In genomic region chr10:28694530-28694929, GRCh38 we compare ENCODE assay signal across 25 cellular contexts.
"Had no signal": no experiment of that assay in that cellular context is flagged by ENCODE, and none has a peak within 500 bp of the region (broad histone marks: within the 10 kb centered on the region; RNA-seq: fewer than 3 reads in every experiment).

No MANE protein-coding gene starts in this region.

- H3K27ac ChIP-seq: colonic mucosa, coronary artery, dorsolateral prefrontal cortex, epithelial cell of prostate, esophagus muscularis mucosa, esophagus squamous epithelium, foreskin keratinocyte, gastrocnemius medialis, gastroesophageal sphincter, heart left ventricle, heart right ventricle had no signal

- H3K9me3 ChIP-seq: colonic mucosa, esophagus muscularis mucosa, esophagus squamous epithelium, gastrocnemius medialis, gastroesophageal sphincter, heart left ventricle, heart right ventricle had no signal

- ATAC-seq: effector memory CD8-positive, alpha-beta T cell; esophagus mucosa; foreskin keratinocyte; gastrocnemius medialis; gastroesophageal sphincter; heart left ventricle; heart right ventricle had no signal

- DNase-seq: colonic mucosa; cortex of kidney; dermis blood vessel endothelial cell; dorsolateral prefrontal cortex; effector CD4-positive, alpha-beta T cell; effector CD8-positive, alpha-beta T cell; effector memory CD4-positive, alpha-beta T cell; effector memory CD8-positive, alpha-beta T cell; endodermal cell; erythroblast; esophagus squamous epithelium; foreskin fibroblast; foreskin keratinocyte; foreskin melanocyte; gastrocnemius medialis; glutamatergic neuron; head of caudate nucleus; heart left ventricle; heart right ventricle had no signal

- H3K4me1 ChIP-seq: colonic mucosa, esophagus muscularis mucosa, esophagus squamous epithelium, foreskin keratinocyte, gastrocnemius medialis, gastroesophageal sphincter, heart left ventricle, heart right ventricle had no signal

- H3K4me3 Mint-ChIP-seq: dendritic cell treated with granulocyte-macrophage colony-stimulating factor and Interleukin-4, amounts not matched to agents 40 ng/mL and 50 ng/mL, for 4 days; effector memory CD8-positive, alpha-beta T cell; endodermal cell had no signal

- H3K27me3 ChIP-seq: colonic mucosa, gastrocnemius medialis had no signal

- H3K36me3 ChIP-seq: colonic mucosa, esophagus muscularis mucosa, esophagus squamous epithelium, gastrocnemius medialis, gastroesophageal sphincter, heart left ventricle, heart right ventricle had no signal

- H3K27ac Mint-ChIP-seq: dendritic cell treated with granulocyte-macrophage colony-stimulating factor and Interleukin-4, amounts not matched to agents 40 ng/mL and 50 ng/mL, for 4 days; effector memory CD8-positive, alpha-beta T cell; endodermal cell had no signal

- H3K4me3 ChIP-seq: colonic mucosa, coronary artery, dorsolateral prefrontal cortex, esophagus muscularis mucosa, esophagus squamous epithelium, gastrocnemius medialis, gastroesophageal sphincter, heart left ventricle, heart right ventricle had no signal

- H3K9me3 Mint-ChIP-seq: dendritic cell treated with granulocyte-macrophage colony-stimulating factor and Interleukin-4, amounts not matched to agents 40 ng/mL and 50 ng/mL, for 4 days; effector memory CD8-positive, alpha-beta T cell; endodermal cell had no signal
